Comparison of ENCODE assay signal across 22 cellular contexts in genomic region chr2:226692521-226693126, GRCh38.
"Had no signal": no experiment of that assay in that cellular context is flagged by ENCODE, and none has a peak within 500 bp of the region (broad histone marks: within the 10 kb centered on the region; RNA-seq: fewer than 3 reads in every experiment).

No MANE protein-coding gene starts in this region.

- H3K36me3 ChIP-seq: colonic mucosa, prostate gland, tibial nerve, upper lobe of right lung had no signal

- ATAC-seq: left colon; naive thymus-derived CD4-positive, alpha-beta T cell; sciatic nerve; stimulated activated naive CD8-positive, alpha-beta T cell treated with anti-CD3 and anti-CD28 coated beads, Interleukin-15, amount 100 ng/mL, for 72 hours; upper lobe of right lung had no signal

- H3K27me3 ChIP-seq: colonic mucosa, hepatocyte, testis, tibial nerve, upper lobe of right lung had no signal

- H3K4me1 ChIP-seq: colonic mucosa, parathyroid adenoma, testis had no signal

- H3K4me3 ChIP-seq: colonic mucosa, hepatocyte, lung, prostate gland, testis, tibial nerve, upper lobe of right lung had no signal

- H3K27ac ChIP-seq: colonic mucosa, hepatocyte, parathyroid adenoma, prostate gland, testis, tibial nerve, upper lobe of right lung had no signal

- H3K9me3 ChIP-seq: colonic mucosa, prostate gland, testis, upper lobe of right lung had no signal

- H3K9ac ChIP-seq: parathyroid adenoma had no signal

- H3K4me2 ChIP-seq: hepatocyte had no signal

- DNase-seq: colonic mucosa; dermis blood vessel endothelial cell; erythroblast; foreskin melanocyte; head of caudate nucleus; left colon; left ventricle myocardium superior; naive thymus-derived CD4-positive, alpha-beta T cell; nephron progenitor cell; retina; stimulated activated CD4-positive, alpha-beta T cell treated with anti-CD3 and anti-CD28 coated beads, Interleukin-2, amount 100 ng/mL, for 24 hours; stimulated activated CD4-positive, alpha-beta T cell treated with anti-CD3 and anti-CD28 coated beads, Interleukin-4, amount 100 ng/mL, for 4 hours; stimulated activated naive B cell treated with anti-CD40 and anti-IgM and Interleukin-4, amounts not matched to agents 10 μg/mL and 1 μg/mL and 100 μg/mL, for 72 hours; stimulated activated naive CD8-positive, alpha-beta T cell treated with anti-CD3 and anti-CD28 coated beads, Interleukin-15, amount 100 ng/mL, for 72 hours; testis; upper lobe of right lung had no signal
